Comparison of ENCODE assay signal across 8 cellular contexts in genomic region chr19:47131826-47132521, GRCh38. TPM values are rescaled to one million over a fixed set of nuclear protein-coding genes. Genes with fewer than 3 reads are reported as not detected.
A peak's percentile ranks its signal among the peaks of the same experiment; 100 is the strongest.
DNase-seq lines count a peak whose midpoint lies in the region; ATAC-seq and TF ChIP-seq lines count a peak whose summit lies in the region.
"Not testable (repeated sequence)": the region's sequence is repeated elsewhere in the genome, so short reads cannot be mapped to it uniquely, and the experiment has no call there.

No MANE protein-coding gene starts in this region.

- intact Hi-C loops in OCI-LY7 (cut with micrococcal nuclease; ENCODE audit: unreplicated experiment): not testable (repeated sequence)
- intact Hi-C loops in heart left ventricle (cut with DNase I): loop anchor here in 1 of 10 donors (2.0 kb wide), 1 partner anchor 19 kb away; the partner anchor contains the start of gene ZC3H4

- H3K4me1 ChIP-seq in HEK293 (ENCODE audit: control insufficient read depth, insufficient read depth, low read length) (peaks cover 22% of the 10 kb centered on the region), OCI-LY7 (ENCODE audit: insufficient read depth, low read length, poor library complexity, severe bottlenecking) (peaks cover 35% of the 10 kb centered on the region), heart left ventricle (peaks cover 0 to 44% (median 22%) of the 10 kb centered on the region in 12 donors)
- H3K4me1 ChIP-seq in smooth muscle cell (ENCODE audit: low read depth): not testable (repeated sequence)

- CTCF ChIA-PET in HEK293 (lab: Yijun Ruan, JAX): interaction anchor here (0.8 to 2.5 kb wide), 14 partner anchors 10 to 256 kb away, joined by 3 to 11 read pairs (median 6); no protein-coding TSS in a partner anchor
- CTCF ChIA-PET in OCI-LY7 (lab: Charles Lee; ENCODE audit: unreplicated experiment): interaction anchor here (0.8 kb wide), 1 partner anchor 119 kb away, joined by 3 read pairs; no protein-coding TSS in a partner anchor
- CTCF ChIA-PET in activated CD8-positive, alpha-beta T cell treated with anti-CD3 and anti-CD28 coated beads, Interleukin-2, amount 10 ng/mL, durations not matched to agents 7 days and 5 days (lab: Charles Lee): interaction anchor here (0.6 to 3.0 kb wide), 20 partner anchors 9 to 194 kb away, joined by 3 to 30 read pairs (median 6); no protein-coding TSS in a partner anchor

- not testable (repeated sequence) for TF ChIP-seq POLR2A in heart left ventricle (IDR thresholded peaks at IDR 0.05)

- H3K9ac ChIP-seq in smooth muscle cell (ENCODE audit: low read depth): peak overlapping the region; percentile 85

- peak overlapping the region; percentile 92 for H3K27ac ChIP-seq in HEK293 (ENCODE audit: extremely low read depth, low read depth, low read length)
- peak overlapping the region; percentile 80 for H3K27ac ChIP-seq in OCI-LY7 (ENCODE audit: low read depth, low read length, poor library complexity, severe bottlenecking)
- H3K27ac ChIP-seq in heart left ventricle: peak overlapping the region in 1 of 12 donors; percentile 93
- H3K27ac ChIP-seq in smooth muscle cell (ENCODE audit: low read depth): not testable (repeated sequence)

- not testable (repeated sequence) for BruUV-seq in OCI-LY7 (replicated peaks; lab: Mats Ljungman, UMichigan)

- 57 to 65% (median 59%) methylated on average over 23 of the region's 23 CpGs for WGBS in heart left ventricle, 4 donors
- 38% methylated on average over 23 of the region's 23 CpGs for WGBS in smooth muscle cell (ENCODE audit: low lambda C conversion rate)

- peak overlapping the region; percentile 99 for H3K4me3 Mint-ChIP-seq in activated CD8-positive, alpha-beta T cell treated with anti-CD3 and anti-CD28 coated beads, Interleukin-2, amount 10 ng/mL, durations not matched to agents 7 days and 5 days
- H3K4me3 Mint-ChIP-seq in naive B cell: peak overlapping the region; percentile 95 to 99 (median 98)

- H3K4me3 ChIP-seq in AG10803 (ENCODE audit: low read length) (peak overlapping the region; percentile 92), HEK293 (ENCODE audit: low read depth, low read length) (peak overlapping the region; percentile 75), OCI-LY7 (ENCODE audit: low read depth, low read length, poor library complexity, severe bottlenecking) (peak overlapping the region; percentile 93), cardiac fibroblast (replicated peaks in 1 of 2; ENCODE audit: low read depth in 2 of 2, low read length in 2 of 2) (peak overlapping the region; percentile 93 to 94), heart left ventricle (peak overlapping the region in 10 of 12 donors; percentile 68 to 86 (median 76)), smooth muscle cell (peak overlapping the region; percentile 87)

- H3K36me3 Mint-ChIP-seq in activated CD8-positive, alpha-beta T cell treated with anti-CD3 and anti-CD28 coated beads, Interleukin-2, amount 10 ng/mL, durations not matched to agents 7 days and 5 days (ENCODE audit: low read depth): peaks cover 51% of the 10 kb centered on the region
- H3K36me3 Mint-ChIP-seq in naive B cell: not testable (repeated sequence)

- not testable (repeated sequence) for H3K9me3 ChIP-seq in HEK293 (ENCODE audit: control insufficient read depth, insufficient read depth, low read depth, low read length); OCI-LY7 (ENCODE audit: low read length); heart left ventricle; smooth muscle cell (replicated peaks; ENCODE audit: low read depth)

- not testable (repeated sequence) for ATAC-seq in activated CD8-positive, alpha-beta T cell treated with anti-CD3 and anti-CD28 coated beads, Interleukin-2, amount 10 ng/mL, durations not matched to agents 7 days and 5 days; heart left ventricle; naive B cell (ENCODE audit: low read depth in 2 of 2)

- H3K27me3 ChIP-seq in heart left ventricle; smooth muscle cell (ENCODE audit: low read depth): not testable (repeated sequence)

- H3F3A ChIP-seq in smooth muscle cell (ENCODE audit: low read depth): not testable (repeated sequence)

- H3K9me2 ChIP-seq in OCI-LY7 (ENCODE audit: insufficient read depth, low read length): not testable (repeated sequence)

- H2AFZ ChIP-seq in OCI-LY7 (ENCODE audit: low read length); smooth muscle cell (ENCODE audit: low read depth): not testable (repeated sequence)

- not testable (repeated sequence) for H3K9me3 Mint-ChIP-seq in activated CD8-positive, alpha-beta T cell treated with anti-CD3 and anti-CD28 coated beads, Interleukin-2, amount 10 ng/mL, durations not matched to agents 7 days and 5 days (ENCODE audit: insufficient read depth); naive B cell

- POLR2A ChIA-PET in HEK293 (lab: Yijun Ruan, JAX) (interaction anchor here (0.6 to 3.6 kb wide), 19 partner anchors 8 to 1692 kb away, joined by 3 to 86 read pairs (median 4); partner anchors contain the start of genes CCDC9, INAFM1 and ZC3H4), OCI-LY7 (lab: Charles Lee) (interaction anchor here (0.6 to 2.7 kb wide), 7 partner anchors 19 to 300 kb away, joined by 3 to 12 read pairs (median 4); partner anchors contain the start of gene ZC3H4)
- POLR2A ChIA-PET in activated CD8-positive, alpha-beta T cell treated with anti-CD3 and anti-CD28 coated beads, Interleukin-2, amount 10 ng/mL, durations not matched to agents 7 days and 5 days (lab: Charles Lee): interaction anchor here (0.6 to 3.4 kb wide), 16 partner anchors 9 to 1723 kb away, joined by 3 to 41 read pairs (median 6); partner anchors contain the start of genes CCDC9, NPAS1 and ZC3H4

- H3K79me2 ChIP-seq in OCI-LY7 (ENCODE audit: insufficient read depth, low read depth, low read length) (peaks cover 63% of the 10 kb centered on the region), smooth muscle cell (ENCODE audit: low read depth) (peaks cover 61% of the 10 kb centered on the region)

- DNase-seq in AG10803 (ENCODE audit: low read depth); activated CD8-positive, alpha-beta T cell treated with anti-CD3 and anti-CD28 coated beads, Interleukin-2, amount 10 ng/mL, durations not matched to agents 7 days and 5 days; cardiac fibroblast (ENCODE audit: low read depth in 2 of 2); heart left ventricle; naive B cell; smooth muscle cell (lab: John Stamatoyannopoulos, UW; ENCODE audit: unreplicated experiment): not testable (repeated sequence)
- peak; percentile 37 for DNase-seq in OCI-LY7 (ENCODE audit: low spot score)

- H3K36me3 ChIP-seq in HEK293 (ENCODE audit: control insufficient read depth in 2 of 2, insufficient read depth in 1 of 2, low read length in 2 of 2) (peaks cover 5 to 29% of the 10 kb centered on the region in 2 experiments; a peak in 2 of 3 replicates), OCI-LY7 (ENCODE audit: insufficient read depth, low read length) (peaks cover 56% of the 10 kb centered on the region), heart left ventricle (peaks cover 0 to 13% (median 0%) of the 10 kb centered on the region in 9 donors)
- not testable (repeated sequence) for H3K36me3 ChIP-seq in smooth muscle cell (ENCODE audit: low read depth)

- TF ChIP-seq CTCF in AG10803 (conservative IDR thresholded peaks at IDR 0.05; ENCODE audit: low read length); HEK293 (tag by site-specific recombination; IDR thresholded peaks at IDR 0.05); OCI-LY7 (conservative IDR thresholded peaks at IDR 0.05; ENCODE audit: low read length); cardiac fibroblast (IDR thresholded peaks at IDR 0.05; ENCODE audit: low read depth, low read length); heart left ventricle (IDR thresholded peaks at IDR 0.05); smooth muscle cell (IDR thresholded peaks at IDR 0.05; ENCODE audit: borderline replicate concordance, insufficient read depth, poor library complexity, severe bottlenecking): not testable (repeated sequence)

- peaks cover 59% of the 10 kb centered on the region for H3K4me1 Mint-ChIP-seq in activated CD8-positive, alpha-beta T cell treated with anti-CD3 and anti-CD28 coated beads, Interleukin-2, amount 10 ng/mL, durations not matched to agents 7 days and 5 days (ENCODE audit: low read depth)
- peaks cover 38 to 67% (median 58%) of the 10 kb centered on the region in 3 donors for H3K4me1 Mint-ChIP-seq in naive B cell

- H3K4me2 ChIP-seq in OCI-LY7 (ENCODE audit: low read length): peak overlapping the region; percentile 77
- H3K4me2 ChIP-seq in smooth muscle cell: peak overlapping the region; percentile 98

- H4K20me1 ChIP-seq in OCI-LY7 (ENCODE audit: insufficient read depth, low read length) (peaks cover 22% of the 10 kb centered on the region), smooth muscle cell (ENCODE audit: low read depth) (peaks cover 50% of the 10 kb centered on the region)

- peak overlapping the region; percentile 55 for H3K27ac Mint-ChIP-seq in activated CD8-positive, alpha-beta T cell treated with anti-CD3 and anti-CD28 coated beads, Interleukin-2, amount 10 ng/mL, durations not matched to agents 7 days and 5 days
- H3K27ac Mint-ChIP-seq in naive B cell: peak overlapping the region in 4 of 6 donors; percentile 51 to 98 (median 93)

- H3K27me3 Mint-ChIP-seq in activated CD8-positive, alpha-beta T cell treated with anti-CD3 and anti-CD28 coated beads, Interleukin-2, amount 10 ng/mL, durations not matched to agents 7 days and 5 days (ENCODE audit: low read depth); naive B cell: not testable (repeated sequence)

RNA-seq across cellular contexts. Expression of gene SAE1, which starts 1.3 kb away (rescaled TPM):
- 165 and 185 TPM in 2 replicates for total RNA-seq in OCI-LY7 (2014; rRNA removed; shearing (Covaris generic))
- 144 and 150 TPM in 2 replicates for total RNA-seq in OCI-LY7 (2022)
- total RNA-seq in activated CD8-positive, alpha-beta T cell treated with anti-CD3 and anti-CD28 coated beads, Interleukin-2, amount 10 ng/mL, durations not matched to agents 7 days and 5 days: 100 to 1,000 TPM; 165 to 175 TPM
- 10 to 100 TPM; 30.5 to 58.7 (median 49.7) TPM for total RNA-seq in heart left ventricle
- polyA plus RNA-seq in heart left ventricle: 10 to 100 TPM; 15.7 to 84.1 TPM
- 10 to 100 TPM; 74.7 to 97.1 (median 78.9) TPM for polyA plus RNA-seq in naive B cell (ENCODE audit: low read depth in 6 of 6)
- total RNA-seq in smooth muscle cell: 65.9 and 67.4 TPM in 2 replicates
- polyA plus RNA-seq in smooth muscle cell: 70.8 and 89.4 TPM in 2 replicates

RNA-seq across cellular contexts. Expression of gene ZC3H4, which starts 18.4 kb away (rescaled TPM):
- 16.6 and 23.0 TPM in 2 replicates for total RNA-seq in OCI-LY7 (2014; rRNA removed; shearing (Covaris generic))
- total RNA-seq in OCI-LY7 (2022) (76.8 and 80.9 TPM in 2 replicates), heart left ventricle (10 to 100 TPM; 16.5 to 35.0 (median 24.7) TPM), smooth muscle cell (6.6 and 9.3 TPM in 2 replicates)
- 100 to 1,000 TPM; 102 TPM for total RNA-seq in activated CD8-positive, alpha-beta T cell treated with anti-CD3 and anti-CD28 coated beads, Interleukin-2, amount 10 ng/mL, durations not matched to agents 7 days and 5 days
- polyA plus RNA-seq in heart left ventricle (10 to 100 TPM in 1 of 2 donors, 1 to 10 TPM in 1; 9.6 to 10.4 TPM), naive B cell (ENCODE audit: low read depth in 6 of 6) (1 to 10 TPM in 5 of 6 donors, under 1 TPM in 1; 0.46 to 2.6 (median 1.6) TPM), smooth muscle cell (1.9 and 3.5 TPM in 2 replicates)
